In genomic region chr11:48307760-48308386, GRCh38 we compare ENCODE assay signal across 7 cellular contexts. TPM values are rescaled to one million over a fixed set of nuclear protein-coding genes. Genes with fewer than 3 reads are reported as not detected.
DNase-seq lines count a peak whose midpoint lies in the region; ATAC-seq, FAIRE-seq and TF ChIP-seq lines count a peak whose summit lies in the region.

No MANE protein-coding gene starts in this region.

- TF ChIP-seq POLR2A in HCT116 (IDR thresholded peaks at IDR 0.05; ENCODE audit: borderline replicate concordance, extremely low read depth, insufficient read depth, insufficient read length) (no peak), GM12878 (IDR thresholded peaks at IDR 0.05; ENCODE audit: low read depth, low read length) (no peak)

- H3K36me3 ChIP-seq in HCT116 (ENCODE audit: control insufficient read depth in 1 of 2, insufficient read depth in 2 of 2, low read length in 2 of 2) (no peaks in the 10 kb centered on the region), GM12878 (ENCODE audit: control insufficient read depth in 2 of 2, insufficient read depth in 2 of 2, low read length in 1 of 2) (no peaks in the 10 kb centered on the region)

- SMC1A ChIA-PET in GM12878 (lab: Charles Lee; ENCODE audit: uncharacterized antibody, unreplicated experiment), result interaction anchor here (0.7 to 1.6 kb wide), 2 partner anchors 191 to 1687 kb away, joined by 3 to 4 read pairs; no protein-coding TSS in a partner anchor

- H3K27me3 ChIP-seq in HCT116 (ENCODE audit: insufficient read depth, low read length) (no peaks in the 10 kb centered on the region), GM12878 (replicated peaks in 1 of 2; ENCODE audit: control insufficient read depth in 2 of 2, insufficient read depth in 2 of 2, low read length in 1 of 2) (no peaks in the 10 kb centered on the region)

- TF ChIP-seq RAD21 in HCT116 (IDR thresholded peaks at IDR 0.05; ENCODE audit: low read depth) (peak; percentile 69), GM12878 (IDR thresholded peaks at IDR 0.05; ENCODE audit: insufficient read depth, low read depth, low read length) (peak; percentile 93)

- intact Hi-C loops in HCT116 (cut with micrococcal nuclease) (loop anchor here (5.0 kb wide), 2 partner anchors 1224 to 1689 kb away; no protein-coding TSS in a partner anchor), GM12878 (cut with micrococcal nuclease; ENCODE audit: unreplicated experiment) (loop anchor here (2.0 to 5.0 kb wide), 3 partner anchors 135 to 1689 kb away; no protein-coding TSS in a partner anchor)

- H3K9ac ChIP-seq in HCT116 (ENCODE audit: low read length), result no peak overlapping the region
- no peak overlapping the region for H3K9ac ChIP-seq in GM12878 (ENCODE audit: control insufficient read depth, insufficient read depth, low read length)

- no peaks in the 10 kb centered on the region for H3K9me2 ChIP-seq in HCT116 (ENCODE audit: insufficient read depth)

- no peak overlapping the region for H3K4me2 ChIP-seq in HCT116 (ENCODE audit: low read length)
- no peak overlapping the region for H3K4me2 ChIP-seq in GM12878 (ENCODE audit: control insufficient read depth, insufficient read depth)

- H4K20me1 ChIP-seq in HCT116 (ENCODE audit: insufficient read depth), result no peaks in the 10 kb centered on the region
- no peaks in the 10 kb centered on the region for H4K20me1 ChIP-seq in GM12878 (ENCODE audit: control insufficient read depth, insufficient read depth)

- FAIRE-seq in GM12878 (lab: Jason Lieb, UNC), result peak; percentile 83

- in situ Hi-C loops in GM12878 (cut with MboI), result loop anchor here (10.0 to 25.0 kb wide), 2 partner anchors 371 to 1217 kb away; no protein-coding TSS in a partner anchor

- POLR2A ChIA-PET in HCT116 (lab: Charles Lee) (no interaction called here), GM12878 (lab: Charles Lee) (no interaction called here)

- TF ChIP-seq EP300 in GM12878 (IDR thresholded peaks at IDR 0.05; ENCODE audit: borderline replicate concordance in 1 of 2, control insufficient read depth in 1 of 2, low read depth in 2 of 2, low read length in 2 of 2), result no peak

- H3K79me2 ChIP-seq in HCT116 (ENCODE audit: insufficient read depth, low read length) (no peaks in the 10 kb centered on the region), GM12878 (ENCODE audit: control insufficient read depth, insufficient read depth, low read length) (no peaks in the 10 kb centered on the region)

- H3K9me3 ChIP-seq in HCT116 (ENCODE audit: control insufficient read depth in 1 of 2, insufficient read depth in 1 of 2, low read depth in 1 of 2, low read length in 2 of 2) (no peaks in the 10 kb centered on the region), GM12878 (replicated peaks; ENCODE audit: control insufficient read depth, insufficient read depth, low read length) (no peaks in the 10 kb centered on the region)

- H3K27ac ChIP-seq in HCT116 (ENCODE audit: low read depth, low read length), result no peak overlapping the region
- no peak overlapping the region for H3K27ac ChIP-seq in GM12878 (ENCODE audit: control insufficient read depth, insufficient read depth)

- peak; percentile 94 for TF ChIP-seq CTCF in GM12873 (IDR thresholded peaks at IDR 0.05; ENCODE audit: insufficient read depth, low read depth, low read length, missing control alignments)
- TF ChIP-seq CTCF in HCT116 (IDR thresholded peaks at IDR 0.05 in 2 of 3, conservative IDR thresholded peaks at IDR 0.05 in 1 of 3; ENCODE audit: borderline replicate concordance in 1 of 3, insufficient read depth in 1 of 3, low read depth in 2 of 3, low read length in 2 of 3), result peak; percentile 25 to 94 (median 88); a peak in 5 of 6 replicates
- TF ChIP-seq CTCF in GM12878 (IDR thresholded peaks at IDR 0.05 in 2 of 3, conservative IDR thresholded peaks at IDR 0.05 in 1 of 3; ENCODE audit: control insufficient read depth in 2 of 3, extremely low read depth in 1 of 3, insufficient read depth in 1 of 3, low read depth in 3 of 3, low read length in 3 of 3), result peak; percentile 86 to 96 (median 90)

- ATAC-seq in HCT116, result peak; percentile 69
- peak; percentile 85 for ATAC-seq in GM12878

- no peaks in the 10 kb centered on the region for H3K4me1 ChIP-seq in HCT116 (ENCODE audit: control insufficient read depth in 1 of 2, insufficient read depth in 2 of 2, low read length in 2 of 2)
- H3K4me1 ChIP-seq in GM12878 (ENCODE audit: control insufficient read depth, insufficient read depth, low read length), result no peaks in the 10 kb centered on the region

- CTCF ChIA-PET in HCT116 (lab: Charles Lee), result interaction anchor here (0.7 to 1.7 kb wide), 3 partner anchors 9 to 1688 kb away, joined by 3 to 6 read pairs (median 3); no protein-coding TSS in a partner anchor
- CTCF ChIA-PET in GM12878 (lab: Yijun Ruan, JAX), result interaction anchor here (0.6 to 2.3 kb wide), 12 partner anchors 9 to 1688 kb away, joined by 3 to 21 read pairs (median 3); no protein-coding TSS in a partner anchor

- peak; percentile 40 for DNase-seq in HCT116 (ENCODE audit: low read depth, low spot score)
- DNase-seq in NAMALWA (ENCODE audit: low spot score), result peak; percentile 83
- DNase-seq in T-helper 2 cell, result peak; percentile 7 to 58 (median 51)
- no peak for DNase-seq in GM12878 (ENCODE audit: low read depth, low spot score)
- peak; percentile 37 for DNase-seq in iPS-NIHi7 (ENCODE audit: extremely low spot score)
- peak; percentile 43 for DNase-seq in stimulated activated CD4-positive, alpha-beta T cell treated with anti-CD3 and anti-CD28 coated beads, Interleukin-1b, Interleukin-23, amount 100 ng/mL, for 4 hours (ENCODE audit: low read depth in 2 of 2)

- H2AFZ ChIP-seq in HCT116 (ENCODE audit: low read depth, low read length, poor library complexity, severe bottlenecking) (no peak overlapping the region), GM12878 (ENCODE audit: control insufficient read depth, low read depth, low read length) (no peak overlapping the region)

- WGBS in GM12878 (ENCODE audit: insufficient coverage, insufficient replicate concordance, low lambda C conversion rate, missing lambda C conversion rate), result 23% methylated on average over 5 of the region's 5 CpGs

- RAD21 ChIA-PET in HCT116 (lab: Charles Lee; ENCODE audit: low non-redundant PET in 1 of 2, low total read pairs in 2 of 2, uncharacterized antibody in 2 of 2, unreplicated experiment in 2 of 2), result no interaction called here
- RAD21 ChIA-PET in GM12878 (lab: Charles Lee; ENCODE audit: unreplicated experiment), result interaction anchor here (0.9 to 1.7 kb wide), 4 partner anchors 27 to 1687 kb away, joined by 3 to 6 read pairs (median 4); no protein-coding TSS in a partner anchor

- H3K4me3 ChIP-seq in HCT116 (replicated peaks in 1 of 2; ENCODE audit: low read depth in 1 of 2, low read length in 2 of 2) (no peak overlapping the region), GM12878 (no peak overlapping the region)

- BruUV-seq in HCT116 (replicated peaks; lab: Mats Ljungman, UMichigan) (no TSS peak), GM12878 (replicated peaks; lab: Mats Ljungman, UMichigan) (no TSS peak)

RNA-seq across cellular contexts. Expression of gene OR4S1, which starts 1.9 kb away (rescaled TPM):
- total RNA-seq in HCT116 (2021; ENCODE audit: unreplicated experiment) (not detected), GM12878 (2014; rRNA removed) (not detected in 2 replicates), GM12878 (2014; rRNA removed; fragmentation: Illumina TruSeq; extraction: Trizol) (not detected in 2 replicates), GM12878 (2021) (not detected in 2 replicates)
- polyA plus RNA-seq in HCT116 (2012), result not detected in 2 replicates
- not detected in 2 replicates for total RNA-seq in GM12878 (2013; cell fraction: nucleolus; rRNA removed)
- polyA plus RNA-seq in GM12878 (2011; ENCODE audit: low read depth), result not detected
- polyA plus RNA-seq in GM12878 (2011; rRNA removed) (not detected in 2 replicates), GM12878 (2014; fragmentation: Illumina TruSeq; extraction: Trizol) (not detected in 2 replicates), GM12878 (2014; fragmentation: Nextera tagmentation; extraction: Ambion mirVana) (not detected), GM12878 (2014; rRNA removed) (not detected in 2 replicates), GM12878 (2016; fragmentation: Nextera tagmentation; extraction: Ambion mirVana) (not detected)
- polyA plus RNA-seq in GM12878 (2011; cell fraction: cytosol; rRNA removed), result not detected in 2 replicates
- not detected in 2 replicates for polyA plus RNA-seq in GM12878 (2011; cell fraction: nucleus; rRNA removed)
- polyA plus RNA-seq in GM12878 (2012), result not detected in 2 replicates
- polyA minus RNA-seq in GM12878 (2011; rRNA and poly(A)+ RNA removed), result not detected in 2 replicates
- polyA minus RNA-seq in GM12878 (2011; cell fraction: cytosol; rRNA and poly(A)+ RNA removed), result not detected in 2 replicates
- not detected in 2 replicates for polyA minus RNA-seq in GM12878 (2011; cell fraction: nucleus; rRNA and poly(A)+ RNA removed)

RNA-seq across cellular contexts. Expression of gene OR4C3, which starts 16.8 kb away (rescaled TPM):
- total RNA-seq in HCT116 (2021; ENCODE audit: unreplicated experiment) (not detected), GM12878 (2014; rRNA removed) (not detected in 2 replicates), GM12878 (2014; rRNA removed; fragmentation: Illumina TruSeq; extraction: Trizol) (not detected in 2 replicates), GM12878 (2021) (not detected in 2 replicates)
- polyA plus RNA-seq in HCT116 (2012), result not detected in 2 replicates
- total RNA-seq in GM12878 (2013; cell fraction: nucleolus; rRNA removed), result not detected in 2 replicates
- not detected for polyA plus RNA-seq in GM12878 (2011; ENCODE audit: low read depth)
- polyA plus RNA-seq in GM12878 (2011; rRNA removed) (not detected in 2 replicates), GM12878 (2014; fragmentation: Illumina TruSeq; extraction: Trizol) (not detected in 2 replicates), GM12878 (2014; fragmentation: Nextera tagmentation; extraction: Ambion mirVana) (not detected), GM12878 (2014; rRNA removed) (not detected in 2 replicates), GM12878 (2016; fragmentation: Nextera tagmentation; extraction: Ambion mirVana) (not detected)
- polyA plus RNA-seq in GM12878 (2011; cell fraction: cytosol; rRNA removed), result not detected in 2 replicates
- not detected in 2 replicates for polyA plus RNA-seq in GM12878 (2011; cell fraction: nucleus; rRNA removed)
- not detected in 2 replicates for polyA plus RNA-seq in GM12878 (2012)
- not detected in 2 replicates for polyA minus RNA-seq in GM12878 (2011; rRNA and poly(A)+ RNA removed)
- polyA minus RNA-seq in GM12878 (2011; cell fraction: cytosol; rRNA and poly(A)+ RNA removed), result not detected in 2 replicates
- not detected in 2 replicates for polyA minus RNA-seq in GM12878 (2011; cell fraction: nucleus; rRNA and poly(A)+ RNA removed)

RNA-seq across cellular contexts. Expression of gene OR4X1, which starts 44.2 kb away (rescaled TPM):
- total RNA-seq in HCT116 (2021; ENCODE audit: unreplicated experiment) (not detected), GM12878 (2014; rRNA removed) (not detected in 2 replicates), GM12878 (2014; rRNA removed; fragmentation: Illumina TruSeq; extraction: Trizol) (not detected in 2 replicates), GM12878 (2021) (not detected in 2 replicates)
- polyA plus RNA-seq in HCT116 (2012), result not detected in 2 replicates
- total RNA-seq in GM12878 (2013; cell fraction: nucleolus; rRNA removed), result not detected in 2 replicates
- not detected for polyA plus RNA-seq in GM12878 (2011; ENCODE audit: low read depth)
- polyA plus RNA-seq in GM12878 (2011; rRNA removed) (not detected in 2 replicates), GM12878 (2014; fragmentation: Illumina TruSeq; extraction: Trizol) (not detected in 2 replicates), GM12878 (2014; fragmentation: Nextera tagmentation; extraction: Ambion mirVana) (not detected), GM12878 (2014; rRNA removed) (not detected in 2 replicates), GM12878 (2016; fragmentation: Nextera tagmentation; extraction: Ambion mirVana) (not detected)
- polyA plus RNA-seq in GM12878 (2011; cell fraction: cytosol; rRNA removed), result not detected in 2 replicates
- polyA plus RNA-seq in GM12878 (2011; cell fraction: nucleus; rRNA removed), result not detected in 2 replicates
- not detected in 2 replicates for polyA plus RNA-seq in GM12878 (2012)
- polyA minus RNA-seq in GM12878 (2011; rRNA and poly(A)+ RNA removed), result not detected in 2 replicates
- polyA minus RNA-seq in GM12878 (2011; cell fraction: cytosol; rRNA and poly(A)+ RNA removed), result not detected in 2 replicates
- polyA minus RNA-seq in GM12878 (2011; cell fraction: nucleus; rRNA and poly(A)+ RNA removed), result not detected in 2 replicates

RNA-seq across cellular contexts. Expression of gene OR4C5, which starts 58.4 kb away (rescaled TPM):
- total RNA-seq in HCT116 (2021; ENCODE audit: unreplicated experiment) (not detected), GM12878 (2014; rRNA removed) (not detected in 2 replicates), GM12878 (2014; rRNA removed; fragmentation: Illumina TruSeq; extraction: Trizol) (not detected in 2 replicates), GM12878 (2021) (not detected in 2 replicates)
- polyA plus RNA-seq in HCT116 (2012), result not detected in 2 replicates
- total RNA-seq in GM12878 (2013; cell fraction: nucleolus; rRNA removed), result not detected in 2 replicates
- polyA plus RNA-seq in GM12878 (2011; ENCODE audit: low read depth), result not detected
- polyA plus RNA-seq in GM12878 (2011; rRNA removed) (not detected in 2 replicates), GM12878 (2014; fragmentation: Illumina TruSeq; extraction: Trizol) (not detected in 2 replicates), GM12878 (2014; fragmentation: Nextera tagmentation; extraction: Ambion mirVana) (not detected), GM12878 (2014; rRNA removed) (not detected in 2 replicates), GM12878 (2016; fragmentation: Nextera tagmentation; extraction: Ambion mirVana) (not detected)
- not detected in 2 replicates for polyA plus RNA-seq in GM12878 (2011; cell fraction: cytosol; rRNA removed)
- polyA plus RNA-seq in GM12878 (2011; cell fraction: nucleus; rRNA removed), result not detected in 2 replicates
- not detected in 2 replicates for polyA plus RNA-seq in GM12878 (2012)
- not detected in 2 replicates for polyA minus RNA-seq in GM12878 (2011; rRNA and poly(A)+ RNA removed)
- polyA minus RNA-seq in GM12878 (2011; cell fraction: cytosol; rRNA and poly(A)+ RNA removed), result not detected in 2 replicates
- polyA minus RNA-seq in GM12878 (2011; cell fraction: nucleus; rRNA and poly(A)+ RNA removed), result not detected in 2 replicates
